Comparison of ENCODE assay signal across 10 cellular contexts in genomic region chr1:47558601-47559593, GRCh38.
DNase-seq lines count a peak whose midpoint lies in the region; ATAC-seq, FAIRE-seq and TF ChIP-seq lines count a peak whose summit lies in the region.
"Had no signal": no experiment of that assay in that cellular context is flagged by ENCODE, and none has a peak within 500 bp of the region (broad histone marks: within the 10 kb centered on the region; RNA-seq: fewer than 3 reads in every experiment).

No MANE protein-coding gene starts in this region.

- TF ChIP-seq CTCF in C4-2B (conservative IDR thresholded peaks at IDR 0.05) (no peak), K562 (IDR thresholded peaks at IDR 0.05 in 2 of 3, conservative IDR thresholded peaks at IDR 0.05 in 1 of 3; ENCODE audit: insufficient read depth in 2 of 3, low read depth in 1 of 3, low read length in 3 of 3) (no peak), mucosa of descending colon (IDR thresholded peaks at IDR 0.05) (no peak)

- TF ChIP-seq RAD21 in K562 (CRISPR knock-in tag; conservative IDR thresholded peaks at IDR 0.05 in 1 of 2, IDR thresholded peaks at IDR 0.05 in 1 of 2) = no peak

- in situ Hi-C loops in K562 (cut with MboI) = no loop called here

- no peak overlapping the region for H2AFZ ChIP-seq in K562 (ENCODE audit: low read depth, low read length)

- H3K4me3 ChIP-seq in MG63 (peak overlapping the region; percentile 27), K562 (no peak overlapping the region), mucosa of descending colon (no peak overlapping the region)

- intact Hi-C loops in K562 (cut with micrococcal nuclease) = no loop called here
- intact Hi-C loops in mucosa of descending colon (cut with DNase I, micrococcal nuclease) = no loop called here

- no peak for FAIRE-seq in K562 (lab: Jason Lieb, UNC)

- TF ChIP-seq EP300 in K562 (IDR thresholded peaks at IDR 0.05; ENCODE audit: low read length) = no peak

- no peaks in the 10 kb centered on the region; the same call in 1 of the 2 replicates for H4K20me1 ChIP-seq in K562 (replicated peaks; ENCODE audit: control insufficient read depth, insufficient read depth, low read length)

- H3K4me1 ChIP-seq in K562 (replicated peaks in 1 of 2; ENCODE audit: control insufficient read depth in 2 of 2, insufficient read depth in 2 of 2, low read length in 2 of 2) (no peaks in the 10 kb centered on the region), mucosa of descending colon (ENCODE audit: low read depth) (peaks cover 30% of the 10 kb centered on the region)

- no peaks in the 10 kb centered on the region for H3K9me1 ChIP-seq in K562 (ENCODE audit: control insufficient read depth, insufficient read depth, low read length)

- ATAC-seq in K562 (no peak), mucosa of descending colon (peak; percentile 72), HG03280 (IDR thresholded peaks at IDR 0.05; ENCODE audit: unreplicated experiment) (no peak), HG03175 (IDR thresholded peaks at IDR 0.05; ENCODE audit: unreplicated experiment) (no peak), HG03432 (IDR thresholded peaks at IDR 0.05; ENCODE audit: unreplicated experiment) (no peak)

- peak overlapping the region; percentile 81 for H3K27ac ChIP-seq in C4-2B
- no peak overlapping the region for H3K27ac ChIP-seq in K562 (ENCODE audit: extremely low read depth, low read depth, low read length)

- TF ChIP-seq POLR2A in K562 (conservative IDR thresholded peaks at IDR 0.05) = no peak

- POLR2A ChIA-PET in K562 (lab: Yijun Ruan, JAX) = interaction anchor here (0.6 to 1.6 kb wide), 5 partner anchors 8 to 122 kb away, joined by 3 to 7 read pairs (median 4); no protein-coding TSS in a partner anchor

- DNase-seq in MG63 (peak; percentile 26), K562 (ENCODE audit: extremely low read depth in 1 of 4, low spot score in 3 of 4) (no peak), mucosa of descending colon (peak; percentile 68 to 85 (median 75)), GOT3 (lab: John Stamatoyannopoulos, UW) (no peak)
- DNase-seq: dermis blood vessel endothelial cell, NCI-H1436 had no signal

- H3K9me3 ChIP-seq in MG63 = no peaks in the 10 kb centered on the region
- no peaks in the 10 kb centered on the region for H3K9me3 ChIP-seq in K562 (replicated peaks; ENCODE audit: control insufficient read depth, insufficient read depth, low read depth, low read length)
- H3K9me3 ChIP-seq in mucosa of descending colon = no peaks in the 10 kb centered on the region

- H3K36me3 ChIP-seq in MG63 (no peaks in the 10 kb centered on the region), K562 (ENCODE audit: control insufficient read depth, insufficient read depth, low read length) (no peaks in the 10 kb centered on the region), mucosa of descending colon (ENCODE audit: low read depth) (no peaks in the 10 kb centered on the region)

- CTCF ChIA-PET in K562 (lab: Yijun Ruan, JAX; ENCODE audit: low intra/inter-chr PET ratio) = no interaction called here

- BruUV-seq in K562 (replicated peaks; lab: Mats Ljungman, UMichigan) = no TSS peak

- no peaks in the 10 kb centered on the region for H3K79me2 ChIP-seq in K562 (ENCODE audit: control insufficient read depth, insufficient read depth, low read length)

- H3K27me3 ChIP-seq in MG63 = peaks cover 6% of the 10 kb centered on the region; the same call in 1 of the 2 replicates
- peaks cover 30 to 50% of the 10 kb centered on the region in 2 experiments for H3K27me3 ChIP-seq in K562 (ENCODE audit: control insufficient read depth in 2 of 2, insufficient read depth in 2 of 2, low read length in 2 of 2)

- WGBS in K562 (ENCODE audit: insufficient coverage, low coverage, missing lambda C conversion rate) = 1% methylated on average over 18 of the region's 18 CpGs

- H3K9ac ChIP-seq in K562 (ENCODE audit: insufficient read depth in 1 of 2, low read depth in 2 of 2, low read length in 2 of 2) = no peak overlapping the region

- no peak overlapping the region for H3K4me2 ChIP-seq in K562 (ENCODE audit: insufficient read depth, low read length)

TF ChIP-seq in K562, 482 proteins besides CTCF, POLR2A, EP300 and RAD21:
- TF ChIP-seq SAP30 (IDR thresholded peaks at IDR 0.05; ENCODE audit: borderline replicate concordance, insufficient read depth, low read depth, low read length, poor library complexity, severe bottlenecking) (no peak), PTRF (tag; IDR thresholded peaks at IDR 0.05) (no peak), ZNF778 (CRISPR knock-in tag; IDR thresholded peaks at IDR 0.05) (no peak), BMI1 (IDR thresholded peaks at IDR 0.05; ENCODE audit: low read length) (no peak), ZNF133 (CRISPR knock-in tag; IDR thresholded peaks at IDR 0.05) (no peak), MECOM (CRISPR knock-in tag; IDR thresholded peaks at IDR 0.05) (no peak), SIX5 (IDR thresholded peaks at IDR 0.05; ENCODE audit: borderline replicate concordance in 1 of 2, insufficient read depth in 1 of 2, low read depth in 1 of 2, low read length in 2 of 2) (no peak), TEAD1 (CRISPR knock-in tag; IDR thresholded peaks at IDR 0.05) (no peak), ZNF316 (IDR thresholded peaks at IDR 0.05) (0 out of 2 replicates have a peak, but pooled peaks have one; percentile 8), RAD51 (IDR thresholded peaks at IDR 0.05; ENCODE audit: borderline replicate concordance, low read depth) (0 out of 2 replicates have a peak, but pooled peaks have one; percentile 28), ATF4 (CRISPR knock-in tag; IDR thresholded peaks at IDR 0.05) (no peak), PHF8 (IDR thresholded peaks at IDR 0.05; ENCODE audit: borderline replicate concordance, low read length) (no peak), RBM17 (IDR thresholded peaks at IDR 0.05; ENCODE audit: borderline replicate concordance, low read depth, low read length) (no peak)
- TF ChIP-seq, protein P1, sequence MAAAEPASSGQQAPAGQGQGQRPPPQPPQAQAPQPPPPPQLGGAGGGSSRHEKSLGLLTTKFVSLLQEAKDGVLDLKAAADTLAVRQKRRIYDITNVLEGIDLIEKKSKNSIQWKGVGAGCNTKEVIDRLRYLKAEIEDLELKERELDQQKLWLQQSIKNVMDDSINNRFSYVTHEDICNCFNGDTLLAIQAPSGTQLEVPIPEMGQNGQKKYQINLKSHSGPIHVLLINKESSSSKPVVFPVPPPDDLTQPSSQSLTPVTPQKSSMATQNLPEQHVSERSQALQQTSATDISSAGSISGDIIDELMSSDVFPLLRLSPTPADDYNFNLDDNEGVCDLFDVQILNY (CRISPR knock-in tag; IDR thresholded peaks at IDR 0.05) = no peak
- TF ChIP-seq, protein P2, sequence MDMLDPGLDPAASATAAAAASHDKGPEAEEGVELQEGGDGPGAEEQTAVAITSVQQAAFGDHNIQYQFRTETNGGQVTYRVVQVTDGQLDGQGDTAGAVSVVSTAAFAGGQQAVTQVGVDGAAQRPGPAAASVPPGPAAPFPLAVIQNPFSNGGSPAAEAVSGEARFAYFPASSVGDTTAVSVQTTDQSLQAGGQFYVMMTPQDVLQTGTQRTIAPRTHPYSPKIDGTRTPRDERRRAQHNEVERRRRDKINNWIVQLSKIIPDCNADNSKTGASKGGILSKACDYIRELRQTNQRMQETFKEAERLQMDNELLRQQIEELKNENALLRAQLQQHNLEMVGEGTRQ (CRISPR knock-in tag; IDR thresholded peaks at IDR 0.05) = 0 out of 2 replicates have a peak, but pooled peaks have one; percentile 29
- TF ChIP-seq, protein P3, sequence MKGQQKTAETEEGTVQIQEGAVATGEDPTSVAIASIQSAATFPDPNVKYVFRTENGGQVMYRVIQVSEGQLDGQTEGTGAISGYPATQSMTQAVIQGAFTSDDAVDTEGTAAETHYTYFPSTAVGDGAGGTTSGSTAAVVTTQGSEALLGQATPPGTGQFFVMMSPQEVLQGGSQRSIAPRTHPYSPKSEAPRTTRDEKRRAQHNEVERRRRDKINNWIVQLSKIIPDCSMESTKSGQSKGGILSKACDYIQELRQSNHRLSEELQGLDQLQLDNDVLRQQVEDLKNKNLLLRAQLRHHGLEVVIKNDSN (CRISPR knock-in tag; IDR thresholded peaks at IDR 0.05) = no peak
TF ChIP-seq in K562: peak in this region for 3.

Comparison
In these comparisons a context has a peak if more than half of its experiments do, and no peak if none do; other contexts are left out.
1. DNase-seq: peak in MG63 (single experiment) and mucosa of descending colon (3 of 3); none in K562 (0 of 4) and GOT3 (single experiment).